In genomic region chr14:56474419-56475022, GRCh38 we compare ENCODE assay signal across 8 cellular contexts.
DNase-seq lines count a peak whose midpoint lies in the region; ATAC-seq, FAIRE-seq and TF ChIP-seq lines count a peak whose summit lies in the region.

No MANE protein-coding gene starts in this region.

- H3K27me3 ChIP-seq in PC-9 (ENCODE audit: insufficient read depth, low read depth) = no peaks in the 10 kb centered on the region

- POLR2A ChIA-PET in PC-9 (lab: Charles Lee; ENCODE audit: unreplicated experiment) = interaction anchor here (0.6 kb wide), 2 partner anchors 355 to 740 kb away, joined by 5 to 7 read pairs; no protein-coding TSS in a partner anchor
- POLR2A ChIA-PET in activated CD4-positive, alpha-beta T cell treated with anti-CD3 and anti-CD28 coated beads for 36 hours (lab: Charles Lee) = no interaction called here

- H3K9me2 ChIP-seq in PC-9 (ENCODE audit: insufficient read depth) = no peaks in the 10 kb centered on the region; the same call in 1 of the 2 replicates

- H3K27me3 Mint-ChIP-seq in nephron (ENCODE audit: low read depth) = peaks cover 3% of the 10 kb centered on the region
- no peaks in the 10 kb centered on the region for H3K27me3 Mint-ChIP-seq in activated CD4-positive, alpha-beta T cell treated with anti-CD3 and anti-CD28 coated beads for 36 hours

- no peaks in the 10 kb centered on the region for H3K36me3 ChIP-seq in PC-9 (ENCODE audit: low read depth)

- no peaks in the 10 kb centered on the region for H3K9me3 ChIP-seq in PC-9 (ENCODE audit: insufficient read depth, low read depth)

- H3K36me3 Mint-ChIP-seq in nephron (ENCODE audit: low read depth) = no peaks in the 10 kb centered on the region
- H3K36me3 Mint-ChIP-seq in activated CD4-positive, alpha-beta T cell treated with anti-CD3 and anti-CD28 coated beads for 36 hours (ENCODE audit: low read depth) = no peaks in the 10 kb centered on the region

- intact Hi-C loops in PC-9 (cut with micrococcal nuclease; ENCODE audit: unreplicated experiment) = loop anchor here (1.0 to 10.0 kb wide), 5 partner anchors 134 to 1262 kb away; no protein-coding TSS in a partner anchor
- intact Hi-C loops in activated CD4-positive, alpha-beta T cell treated with anti-CD3 and anti-CD28 coated beads for 36 hours (cut with DNase I, micrococcal nuclease) = loop anchor here (1.0 to 10.0 kb wide), 7 partner anchors 610 to 1260 kb away; partner anchors contain the start of gene TBPL2 (in 1 of the 2)

- DNase-seq in Daoy (ENCODE audit: low read depth) (peak; percentile 31), HuH-7 (ENCODE audit: low spot score) (peak; percentile 42), PC-9 (peak in 1 of 2 experiments; percentile 37), nucleus accumbens (lab: John Stamatoyannopoulos, UW) (no peak), islet precursor cell (no peak)
- DNase-seq in activated CD4-positive, alpha-beta T cell treated with anti-CD3 and anti-CD28 coated beads for 36 hours = no peak

- H3K79me2 ChIP-seq in PC-9 (ENCODE audit: low read depth) = no peaks in the 10 kb centered on the region

- H3K4me1 ChIP-seq in PC-9 (replicated peaks; ENCODE audit: insufficient read depth) = no peaks in the 10 kb centered on the region

- H2AFZ ChIP-seq in PC-9 = no peak overlapping the region

- FAIRE-seq in endometrium (lab: Jason Lieb, UNC) = peak; percentile 86

- H3K4me3 ChIP-seq in PC-9 = no peak overlapping the region

- no TSS peak for BruUV-seq in PC-9 (replicated peaks; lab: Mats Ljungman, UMichigan)

- H3K4me3 Mint-ChIP-seq in nephron = no peak overlapping the region
- H3K4me3 Mint-ChIP-seq in activated CD4-positive, alpha-beta T cell treated with anti-CD3 and anti-CD28 coated beads for 36 hours = no peak overlapping the region

- no peak overlapping the region for H3K27ac ChIP-seq in PC-9

- H3F3A ChIP-seq in PC-9 (ENCODE audit: insufficient read depth, low read depth) = no peaks in the 10 kb centered on the region

- peak; percentile 83 for TF ChIP-seq CTCF in PC-9 (conservative IDR thresholded peaks at IDR 0.05)
- TF ChIP-seq CTCF in nephron (IDR thresholded peaks at IDR 0.05; ENCODE audit: unreplicated experiment in 3 of 3) = peak; percentile 86 to 89 (median 89)

- H3K4me2 ChIP-seq in PC-9 = no peak overlapping the region

- CTCF ChIA-PET in PC-9 (lab: Charles Lee) = interaction anchor here (0.5 to 1.2 kb wide), 3 partner anchors 10 to 1264 kb away, joined by 3 to 7 read pairs (median 5); no protein-coding TSS in a partner anchor
- CTCF ChIA-PET in activated CD4-positive, alpha-beta T cell treated with anti-CD3 and anti-CD28 coated beads for 36 hours (lab: Charles Lee) = interaction anchor here (0.6 to 4.7 kb wide), 35 partner anchors 10 to 1262 kb away, joined by 3 to 46 read pairs (median 3); partner anchors contain the start of gene TBPL2

- H3K27ac Mint-ChIP-seq in nephron = no peak overlapping the region
- no peak overlapping the region for H3K27ac Mint-ChIP-seq in activated CD4-positive, alpha-beta T cell treated with anti-CD3 and anti-CD28 coated beads for 36 hours

- no peak for ATAC-seq in activated CD4-positive, alpha-beta T cell treated with anti-CD3 and anti-CD28 coated beads for 36 hours

- H3K4me1 Mint-ChIP-seq in nephron = peaks cover 4% of the 10 kb centered on the region
- H3K4me1 Mint-ChIP-seq in activated CD4-positive, alpha-beta T cell treated with anti-CD3 and anti-CD28 coated beads for 36 hours = no peaks in the 10 kb centered on the region

- no peaks in the 10 kb centered on the region for H4K20me1 ChIP-seq in PC-9 (ENCODE audit: insufficient read depth)

- peaks cover 5% of the 10 kb centered on the region for H3K9me3 Mint-ChIP-seq in nephron
- H3K9me3 Mint-ChIP-seq in activated CD4-positive, alpha-beta T cell treated with anti-CD3 and anti-CD28 coated beads for 36 hours (ENCODE audit: low read depth) = no peaks in the 10 kb centered on the region

Comparison
In these comparisons a context has a peak if more than half of its experiments do, and no peak if none do; other contexts are left out.
1. DNase-seq: peak in Daoy (single experiment) and HuH-7 (single experiment); none in nucleus accumbens (0 of 56), islet precursor cell (single experiment) and activated CD4-positive, alpha-beta T cell treated with anti-CD3 and anti-CD28 coated beads for 36 hours (single experiment).